Comparison of ENCODE assay signal across 13 cellular contexts in genomic region chr3:126056681-126057546, GRCh38. TPM values are rescaled to one million over a fixed set of nuclear protein-coding genes. Genes with fewer than 3 reads are reported as not detected.
DNase-seq lines count a peak whose midpoint lies in the region; ATAC-seq and TF ChIP-seq lines count a peak whose summit lies in the region.
"Had no signal": no experiment of that assay in that cellular context is flagged by ENCODE, and none has a peak within 500 bp of the region (broad histone marks: within the 10 kb centered on the region; RNA-seq: fewer than 3 reads in every experiment).

No MANE protein-coding gene starts in this region.

- 63 to 68% methylated on average over 15 of the region's 15 CpGs for WGBS in heart right ventricle, 2 donors
- WGBS in prostate gland: 68% methylated on average over 12 of the region's 15 CpGs

- no peaks in the 10 kb centered on the region for H3K9me2 ChIP-seq in MM.1S (replicated peaks; ENCODE audit: insufficient read depth, low read length)

- H3K4me3 ChIP-seq in SJSA1: no peak overlapping the region
- no peak overlapping the region for H3K4me3 ChIP-seq in heart right ventricle
- no peak overlapping the region for H3K4me3 ChIP-seq in MM.1S (ENCODE audit: low read length)
- no peak overlapping the region for H3K4me3 ChIP-seq in prostate gland
- H3K4me3 ChIP-seq: BLaER1, lower lobe of right lung, skin epidermis had no signal

- no peak overlapping the region for H3K4me2 ChIP-seq in MM.1S (ENCODE audit: low read depth, low read length)
- H3K4me2 ChIP-seq: BLaER1 had no signal

- H3K27ac ChIP-seq in SJSA1: no peak overlapping the region
- peak overlapping the region in 9 of 10 donors; percentile 37 to 80 (median 72) for H3K27ac ChIP-seq in heart right ventricle
- no peak overlapping the region for H3K27ac ChIP-seq in MM.1S (ENCODE audit: low read length)
- H3K27ac ChIP-seq in prostate gland: no peak overlapping the region
- H3K27ac ChIP-seq: BLaER1, lower lobe of right lung, skin epidermis had no signal

- TF ChIP-seq POLR2A in prostate gland (IDR thresholded peaks at IDR 0.05): no peak

- no peaks in the 10 kb centered on the region for H3K9me3 ChIP-seq in SJSA1 (replicated peaks)
- no peaks in the 10 kb centered on the region for H3K9me3 ChIP-seq in heart right ventricle
- H3K9me3 ChIP-seq in MM.1S (replicated peaks; ENCODE audit: insufficient read depth, low read length): no peaks in the 10 kb centered on the region
- H3K9me3 ChIP-seq in prostate gland: no peaks in the 10 kb centered on the region
- H3K9me3 ChIP-seq: BLaER1, lower lobe of right lung had no signal

- no peaks in the 10 kb centered on the region for H3F3A ChIP-seq in MM.1S (ENCODE audit: insufficient read depth, low read length)

- DNase-seq in ELR (ENCODE audit: low read depth) (peak; percentile 20), SJSA1 (ENCODE audit: low read depth in 1 of 2, low spot score in 2 of 2) (peak; percentile 7 to 53), heart right ventricle (peak; percentile 58 to 72), pons (ENCODE audit: low spot score) (peak; percentile 57), MM.1S (no peak), NCI-H446 (lab: John Stamatoyannopoulos, UW) (no peak), prostate gland (ENCODE audit: low spot score) (no peak)
- DNase-seq: activated T-cell treated with anti-CD3 and anti-CD28 coated beads, Interleukin-2, amount 50 U/mL, for 72 hours; foreskin melanocyte; lower lobe of right lung had no signal

- no peaks in the 10 kb centered on the region for H3K79me2 ChIP-seq in MM.1S (ENCODE audit: low read length)

- H3K9ac ChIP-seq in MM.1S (ENCODE audit: low read length): no peak overlapping the region
- H3K9ac ChIP-seq: BLaER1 had no signal

- H2AFZ ChIP-seq in MM.1S (ENCODE audit: low read length): no peak overlapping the region

- H3K4me1 ChIP-seq in SJSA1 (replicated peaks) (peaks cover 11% of the 10 kb centered on the region), heart right ventricle (peaks cover 0 to 40% (median 23%) of the 10 kb centered on the region in 9 donors), MM.1S (ENCODE audit: low read length) (no peaks in the 10 kb centered on the region), prostate gland (replicated peaks) (no peaks in the 10 kb centered on the region)
- H3K4me1 ChIP-seq: lower lobe of right lung had no signal

- intact Hi-C loops in heart right ventricle (cut with DNase I) (no loop called here), prostate gland (cut with DNase I) (no loop called here)

- ATAC-seq in heart right ventricle (peak; percentile 59 to 94 (median 85)), GM18870 (IDR thresholded peaks at IDR 0.05; ENCODE audit: unreplicated experiment) (no peak)
- ATAC-seq: activated T-cell treated with anti-CD3 and anti-CD28 coated beads, Interleukin-2, amount 50 U/mL, for 72 hours; lower lobe of right lung had no signal

- H3K36me3 ChIP-seq in SJSA1 (no peaks in the 10 kb centered on the region), heart right ventricle (peaks cover 0 to 6% (median 0%) of the 10 kb centered on the region in 9 donors), MM.1S (replicated peaks; ENCODE audit: insufficient read depth, low read length) (no peaks in the 10 kb centered on the region), prostate gland (no peaks in the 10 kb centered on the region)
- H3K36me3 ChIP-seq: BLaER1 had no signal

- H3K27me3 ChIP-seq in SJSA1 (replicated peaks) (no peaks in the 10 kb centered on the region), heart right ventricle (no peaks in the 10 kb centered on the region), MM.1S (replicated peaks; ENCODE audit: insufficient read depth, low read length) (no peaks in the 10 kb centered on the region), prostate gland (replicated peaks; ENCODE audit: insufficient read depth) (no peaks in the 10 kb centered on the region)
- H3K27me3 ChIP-seq: BLaER1 had no signal

- no peak for TF ChIP-seq CTCF in heart right ventricle (IDR thresholded peaks at IDR 0.05)
- no peak for TF ChIP-seq CTCF in MM.1S (IDR thresholded peaks at IDR 0.05; ENCODE audit: low read length)
- TF ChIP-seq CTCF in prostate gland (IDR thresholded peaks at IDR 0.05): no peak

- H4K20me1 ChIP-seq in MM.1S (ENCODE audit: insufficient read depth, low read length): no peaks in the 10 kb centered on the region

RNA-seq across cellular contexts. Expression of gene SLC41A3, which starts 27.0 kb away (rescaled TPM):
- total RNA-seq in SJSA1 (2014; rRNA removed; shearing (Covaris generic)): 32.7 and 33.1 TPM in 2 replicates
- total RNA-seq in heart right ventricle: 10 to 100 TPM; 29.4 to 48.2 (median 40.1) TPM
- 10 to 100 TPM; 28.6 to 49.5 TPM for polyA plus RNA-seq in heart right ventricle
- 100 to 1,000 TPM in 1 of 2 donors, 10 to 100 TPM in 1; 32.2 to 131 TPM for total RNA-seq in prostate gland

Comparison
In these comparisons a context has a peak if more than half of its experiments do, and no peak if none do; other contexts are left out.
1. DNase-seq: peak in ELR (single experiment), SJSA1 (2 of 2), heart right ventricle (2 of 2) and pons (single experiment); none in MM.1S (single experiment), NCI-H446 (0 of 2) and prostate gland (single experiment).
2. H3K27ac ChIP-seq: peak in heart right ventricle (9 of 10); none in SJSA1 (single experiment), MM.1S (single experiment) and prostate gland (0 of 2).